ENCODE assay signal across 8 cellular contexts in the genomic region with DNA sequence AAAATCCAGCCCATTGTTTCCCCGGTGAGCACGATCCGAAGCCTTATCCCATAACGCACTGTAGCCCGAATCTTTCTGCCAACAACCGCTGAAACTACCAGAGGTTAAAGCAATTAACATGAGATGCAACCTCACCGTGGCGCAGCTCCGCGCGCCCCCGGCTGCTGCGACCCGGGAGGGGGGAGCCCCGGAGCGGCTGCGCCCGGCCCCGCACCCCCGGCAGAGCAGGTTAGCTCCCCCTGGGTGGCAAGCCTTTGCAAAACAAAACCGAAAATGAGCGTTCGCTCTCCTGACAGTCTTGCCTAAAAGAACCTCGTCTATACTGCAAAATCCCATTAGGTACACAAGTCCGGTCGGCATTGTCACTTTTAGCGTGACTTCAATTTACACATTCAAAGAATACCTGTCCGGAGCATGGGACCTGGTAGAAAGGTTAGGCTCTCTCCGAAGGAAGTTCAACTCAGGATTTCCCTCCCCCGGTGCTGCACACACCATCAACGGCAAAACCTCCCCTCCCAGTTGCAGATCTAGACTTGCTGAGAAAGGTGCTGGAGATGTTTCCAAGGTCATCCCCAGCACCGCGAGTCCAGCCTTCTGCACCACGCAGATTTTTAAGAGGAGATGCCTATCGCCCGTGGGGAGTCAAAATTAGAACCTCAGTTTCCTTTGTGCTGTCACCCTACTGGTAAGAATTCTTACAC.
A peak's percentile ranks its signal among the peaks of the same experiment; 100 is the strongest.
DNase-seq lines count a peak whose midpoint lies in the region; ATAC-seq, FAIRE-seq and TF ChIP-seq lines count a peak whose summit lies in the region.

No MANE protein-coding gene starts in this region.

- H3K27ac Mint-ChIP-seq in astrocyte (ENCODE audit: unreplicated experiment) = peak overlapping the region; percentile 50

- ATAC-seq in GM19324 (IDR thresholded peaks at IDR 0.05; ENCODE audit: low FRiP score, unreplicated experiment) = peak; percentile 68
- ATAC-seq in HG03457 (IDR thresholded peaks at IDR 0.05; ENCODE audit: unreplicated experiment) = peak; percentile 59

- peak overlapping the region; percentile 78 for H2AFZ ChIP-seq in astrocyte (ENCODE audit: low read depth, low read length)

- no peaks in the 10 kb centered on the region for H3K36me3 ChIP-seq in astrocyte (ENCODE audit: insufficient read depth, low read length)
- H3K36me3 ChIP-seq in iPS-15b (ENCODE audit: control insufficient read depth, insufficient read depth, low read length) = no peaks in the 10 kb centered on the region
- no peaks in the 10 kb centered on the region for H3K36me3 ChIP-seq in skeletal muscle tissue (ENCODE audit: control insufficient read depth in 3 of 3, insufficient read depth in 3 of 3, low read length in 3 of 3)

- H3K4me2 ChIP-seq in astrocyte (ENCODE audit: low read length) = peak overlapping the region; percentile 85

- no peaks in the 10 kb centered on the region for H3K9me3 ChIP-seq in astrocyte (ENCODE audit: insufficient read depth, low read depth, low read length)
- H3K9me3 ChIP-seq in iPS-15b (ENCODE audit: control insufficient read depth, insufficient read depth, low read length) = no peaks in the 10 kb centered on the region
- H3K9me3 ChIP-seq in skeletal muscle tissue (ENCODE audit: control insufficient read depth in 3 of 3, low read length in 3 of 3) = no peaks in the 10 kb centered on the region

- no peaks in the 10 kb centered on the region for H3K4me1 Mint-ChIP-seq in astrocyte (ENCODE audit: low read depth, unreplicated experiment)

- H3K79me2 ChIP-seq in astrocyte (ENCODE audit: insufficient read depth, low read length) = no peaks in the 10 kb centered on the region

- H4K20me1 ChIP-seq in astrocyte (ENCODE audit: insufficient read depth, low read length) = no peaks in the 10 kb centered on the region

- no peaks in the 10 kb centered on the region for H3K36me3 Mint-ChIP-seq in astrocyte (ENCODE audit: low read depth, unreplicated experiment)

- H3K4me1 ChIP-seq in astrocyte (ENCODE audit: insufficient read depth, low read length) (no peaks in the 10 kb centered on the region), iPS-15b (ENCODE audit: control insufficient read depth, insufficient read depth, low read length) (peaks cover 14% of the 10 kb centered on the region), skeletal muscle tissue (ENCODE audit: control insufficient read depth in 3 of 3, insufficient read depth in 3 of 3, low read length in 3 of 3) (peaks cover 6 to 14% (median 6%) of the 10 kb centered on the region in 3 donors)

- no peak overlapping the region for H3K27ac ChIP-seq in astrocyte (ENCODE audit: low read depth, low read length)
- H3K27ac ChIP-seq in skeletal muscle tissue (ENCODE audit: low read depth, low read length) = no peak overlapping the region

- DNase-seq in C1 segment of cervical spinal cord (lab: John Stamatoyannopoulos, UW) (peak in 8 of 14 donors; percentile 14 to 68 (median 44)), T-helper 2 cell (peak; percentile 19 to 71 (median 44)), astrocyte (ENCODE audit: low read depth) (peak; percentile 22), A172 (ENCODE audit: low spot score) (no peak)

- TF ChIP-seq CTCF in astrocyte (IDR thresholded peaks at IDR 0.05; ENCODE audit: insufficient read depth, low read depth, low read length) = no peak

- H3K9me3 Mint-ChIP-seq in astrocyte (ENCODE audit: unreplicated experiment) = no peaks in the 10 kb centered on the region

- H3K4me3 Mint-ChIP-seq in astrocyte (ENCODE audit: unreplicated experiment) = peak overlapping the region; percentile 82

- H3K4me3 ChIP-seq in astrocyte (ENCODE audit: insufficient read depth, low read depth, low read length) (peak overlapping the region; percentile 74), iPS-15b (ENCODE audit: low read depth, low read length) (peak overlapping the region; percentile 62), skeletal muscle tissue (ENCODE audit: low read length in 3 of 3) (peak overlapping the region; percentile 70 to 83 (median 75))

- H3K27me3 ChIP-seq in astrocyte (ENCODE audit: insufficient read depth, low read length) (peaks cover 2% of the 10 kb centered on the region), iPS-15b (ENCODE audit: control insufficient read depth, insufficient read depth, low read length) (peaks cover 44% of the 10 kb centered on the region), skeletal muscle tissue (ENCODE audit: control insufficient read depth in 3 of 3, insufficient read depth in 3 of 3, low read length in 3 of 3) (peaks cover 0 to 17% (median 14%) of the 10 kb centered on the region in 3 donors)

- peaks cover 31% of the 10 kb centered on the region for H3K27me3 Mint-ChIP-seq in astrocyte (ENCODE audit: low read depth, unreplicated experiment)

- no peak for FAIRE-seq in astrocyte (lab: Jason Lieb, UNC)

- H3K9ac ChIP-seq in astrocyte (ENCODE audit: low read length) (peak overlapping the region; percentile 74), iPS-15b (ENCODE audit: low read depth, low read length) (peak overlapping the region; percentile 39), skeletal muscle tissue (ENCODE audit: low read depth in 1 of 3, low read length in 3 of 3) (peak overlapping the region; percentile 64 to 70 (median 69))
